1 cellular context compared by ENCODE assay signal in the genomic region with DNA sequence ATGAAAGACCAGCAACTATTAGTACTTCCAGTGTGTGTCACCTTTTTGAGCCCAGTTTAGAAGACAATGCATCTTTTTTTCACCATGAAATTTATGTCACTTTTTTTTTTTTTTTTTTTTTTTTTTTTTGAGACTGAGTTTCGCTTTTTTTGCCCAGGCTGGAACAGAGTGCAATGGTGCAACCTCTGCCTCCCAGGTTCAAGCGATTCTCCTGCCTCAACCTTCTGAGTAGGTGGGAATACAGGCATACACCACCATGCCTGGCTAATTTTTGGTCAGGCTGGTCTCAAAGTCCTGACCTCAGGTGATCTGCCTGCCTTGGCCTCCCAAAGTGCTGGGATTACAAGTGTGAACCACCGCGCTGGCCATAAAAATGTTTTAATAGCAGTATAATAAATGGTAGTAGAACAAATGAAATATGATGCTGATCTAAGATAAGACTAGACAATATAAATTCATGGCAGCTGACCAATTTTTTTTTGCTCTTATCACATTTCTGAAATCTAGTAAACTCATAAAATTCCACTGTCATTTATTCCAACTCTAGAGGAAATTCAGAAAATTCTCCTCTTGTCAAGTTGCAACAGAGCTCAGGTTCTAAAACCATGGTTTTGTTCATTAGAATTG.
TF ChIP-seq lines count a peak whose summit lies in the region.

No MANE protein-coding gene starts in this region.

TF ChIP-seq in HEK293, 187 proteins besides CTCF, POLR2A, EP300 and RAD21 (continued from another document):
- TF ChIP-seq, protein P1, sequence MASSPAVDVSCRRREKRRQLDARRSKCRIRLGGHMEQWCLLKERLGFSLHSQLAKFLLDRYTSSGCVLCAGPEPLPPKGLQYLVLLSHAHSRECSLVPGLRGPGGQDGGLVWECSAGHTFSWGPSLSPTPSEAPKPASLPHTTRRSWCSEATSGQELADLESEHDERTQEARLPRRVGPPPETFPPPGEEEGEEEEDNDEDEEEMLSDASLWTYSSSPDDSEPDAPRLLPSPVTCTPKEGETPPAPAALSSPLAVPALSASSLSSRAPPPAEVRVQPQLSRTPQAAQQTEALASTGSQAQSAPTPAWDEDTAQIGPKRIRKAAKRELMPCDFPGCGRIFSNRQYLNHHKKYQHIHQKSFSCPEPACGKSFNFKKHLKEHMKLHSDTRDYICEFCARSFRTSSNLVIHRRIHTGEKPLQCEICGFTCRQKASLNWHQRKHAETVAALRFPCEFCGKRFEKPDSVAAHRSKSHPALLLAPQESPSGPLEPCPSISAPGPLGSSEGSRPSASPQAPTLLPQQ (tag by site-specific recombination; IDR thresholded peaks at IDR 0.05) = no peak
- peak; percentile 70; the same call in 1 of the 2 replicates for TF ChIP-seq OSR2 (tag by site-specific recombination; IDR thresholded peaks at IDR 0.05)
- no peak for TF ChIP-seq ZNF404 (tag by site-specific recombination; IDR thresholded peaks at IDR 0.05)
- no peak for TF ChIP-seq MYNN (tag by site-specific recombination; IDR thresholded peaks at IDR 0.05; ENCODE audit: borderline replicate concordance)
- TF ChIP-seq BCL11A (tag by site-specific recombination; IDR thresholded peaks at IDR 0.05; ENCODE audit: low read depth) = 0 out of 2 replicates have a peak, but pooled peaks have one; percentile 38
- no peak for TF ChIP-seq HOXA7 (CRISPR knock-in tag; IDR thresholded peaks at IDR 0.05; ENCODE audit: borderline replicate concordance)
- no peak for TF ChIP-seq GFI1B (tag by site-specific recombination; IDR thresholded peaks at IDR 0.05)
- no peak for TF ChIP-seq ZNF624 (tag by site-specific recombination; IDR thresholded peaks at IDR 0.05)
- TF ChIP-seq ZNF621 (tag by site-specific recombination; IDR thresholded peaks at IDR 0.05) = no peak
- no peak for TF ChIP-seq ZNF560 (tag by site-specific recombination; IDR thresholded peaks at IDR 0.05; ENCODE audit: borderline replicate concordance)
- no peak for TF ChIP-seq ZNF132 (tag by site-specific recombination; IDR thresholded peaks at IDR 0.05; ENCODE audit: borderline replicate concordance)
- TF ChIP-seq ZNF146 (tag by site-specific recombination; IDR thresholded peaks at IDR 0.05) = no peak
- TF ChIP-seq ZXDB (tag by site-specific recombination; IDR thresholded peaks at IDR 0.05) = peak; percentile 39
- TF ChIP-seq ZFP37 (tag by site-specific recombination; IDR thresholded peaks at IDR 0.05) = no peak
- TF ChIP-seq, protein P2, sequence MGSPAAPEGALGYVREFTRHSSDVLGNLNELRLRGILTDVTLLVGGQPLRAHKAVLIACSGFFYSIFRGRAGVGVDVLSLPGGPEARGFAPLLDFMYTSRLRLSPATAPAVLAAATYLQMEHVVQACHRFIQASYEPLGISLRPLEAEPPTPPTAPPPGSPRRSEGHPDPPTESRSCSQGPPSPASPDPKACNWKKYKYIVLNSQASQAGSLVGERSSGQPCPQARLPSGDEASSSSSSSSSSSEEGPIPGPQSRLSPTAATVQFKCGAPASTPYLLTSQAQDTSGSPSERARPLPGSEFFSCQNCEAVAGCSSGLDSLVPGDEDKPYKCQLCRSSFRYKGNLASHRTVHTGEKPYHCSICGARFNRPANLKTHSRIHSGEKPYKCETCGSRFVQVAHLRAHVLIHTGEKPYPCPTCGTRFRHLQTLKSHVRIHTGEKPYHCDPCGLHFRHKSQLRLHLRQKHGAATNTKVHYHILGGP (tag by site-specific recombination; IDR thresholded peaks at IDR 0.05) = peak; percentile 90
- TF ChIP-seq ZFP41 (tag by site-specific recombination; IDR thresholded peaks at IDR 0.05; ENCODE audit: borderline replicate concordance) = no peak
- no peak for TF ChIP-seq YY1 (tag by site-specific recombination; IDR thresholded peaks at IDR 0.05)
- TF ChIP-seq ZNF311 (tag by site-specific recombination; IDR thresholded peaks at IDR 0.05; ENCODE audit: borderline replicate concordance) = no peak
- TF ChIP-seq, protein P3, sequence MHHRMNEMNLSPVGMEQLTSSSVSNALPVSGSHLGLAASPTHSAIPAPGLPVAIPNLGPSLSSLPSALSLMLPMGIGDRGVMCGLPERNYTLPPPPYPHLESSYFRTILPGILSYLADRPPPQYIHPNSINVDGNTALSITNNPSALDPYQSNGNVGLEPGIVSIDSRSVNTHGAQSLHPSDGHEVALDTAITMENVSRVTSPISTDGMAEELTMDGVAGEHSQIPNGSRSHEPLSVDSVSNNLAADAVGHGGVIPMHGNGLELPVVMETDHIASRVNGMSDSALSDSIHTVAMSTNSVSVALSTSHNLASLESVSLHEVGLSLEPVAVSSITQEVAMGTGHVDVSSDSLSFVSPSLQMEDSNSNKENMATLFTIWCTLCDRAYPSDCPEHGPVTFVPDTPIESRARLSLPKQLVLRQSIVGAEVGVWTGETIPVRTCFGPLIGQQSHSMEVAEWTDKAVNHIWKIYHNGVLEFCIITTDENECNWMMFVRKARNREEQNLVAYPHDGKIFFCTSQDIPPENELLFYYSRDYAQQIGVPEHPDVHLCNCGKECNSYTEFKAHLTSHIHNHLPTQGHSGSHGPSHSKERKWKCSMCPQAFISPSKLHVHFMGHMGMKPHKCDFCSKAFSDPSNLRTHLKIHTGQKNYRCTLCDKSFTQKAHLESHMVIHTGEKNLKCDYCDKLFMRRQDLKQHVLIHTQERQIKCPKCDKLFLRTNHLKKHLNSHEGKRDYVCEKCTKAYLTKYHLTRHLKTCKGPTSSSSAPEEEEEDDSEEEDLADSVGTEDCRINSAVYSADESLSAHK (tag by site-specific recombination; IDR thresholded peaks at IDR 0.05) = 0 out of 2 replicates have a peak, but pooled peaks have one; percentile 30
- TF ChIP-seq, protein P4, sequence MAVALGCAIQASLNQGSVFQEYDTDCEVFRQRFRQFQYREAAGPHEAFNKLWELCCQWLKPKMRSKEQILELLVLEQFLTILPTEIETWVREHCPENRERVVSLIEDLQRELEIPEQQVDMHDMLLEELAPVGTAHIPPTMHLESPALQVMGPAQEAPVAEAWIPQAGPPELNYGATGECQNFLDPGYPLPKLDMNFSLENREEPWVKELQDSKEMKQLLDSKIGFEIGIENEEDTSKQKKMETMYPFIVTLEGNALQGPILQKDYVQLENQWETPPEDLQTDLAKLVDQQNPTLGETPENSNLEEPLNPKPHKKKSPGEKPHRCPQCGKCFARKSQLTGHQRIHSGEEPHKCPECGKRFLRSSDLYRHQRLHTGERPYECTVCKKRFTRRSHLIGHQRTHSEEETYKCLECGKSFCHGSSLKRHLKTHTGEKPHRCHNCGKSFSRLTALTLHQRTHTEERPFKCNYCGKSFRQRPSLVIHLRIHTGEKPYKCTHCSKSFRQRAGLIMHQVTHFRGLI (tag by site-specific recombination; IDR thresholded peaks at IDR 0.05) = no peak
